ENCODE assay signal across 8 cellular contexts in the genomic region with DNA sequence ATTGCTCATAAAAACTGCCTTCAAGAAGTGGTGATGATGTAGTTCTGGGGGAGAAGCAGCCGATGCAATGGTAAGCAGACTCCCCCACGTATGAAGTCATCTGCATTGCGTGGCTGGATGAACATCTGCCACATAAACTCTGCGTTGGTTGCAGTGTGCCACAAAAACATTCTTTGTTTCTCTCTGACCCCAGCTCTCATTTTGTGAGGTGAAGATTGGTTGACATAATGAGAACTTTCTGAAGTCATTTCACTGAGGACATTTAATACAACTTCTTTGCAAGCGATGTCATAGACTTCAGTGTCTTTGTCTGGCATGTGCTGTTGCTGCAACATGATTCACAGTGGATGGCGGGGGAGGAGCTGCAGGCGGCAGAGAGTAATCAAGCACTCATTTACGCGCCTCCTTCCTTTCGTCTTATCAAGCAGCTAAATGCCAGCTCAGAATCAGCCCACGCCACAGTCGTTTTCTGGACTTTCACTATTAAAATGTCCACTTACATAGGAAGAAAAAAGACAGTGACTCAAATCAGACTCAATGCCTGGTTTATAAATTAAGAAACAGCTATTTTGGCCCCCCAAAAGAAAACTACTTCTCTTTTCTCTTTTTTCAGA.
DNase-seq lines count a peak whose midpoint lies in the region; ATAC-seq and TF ChIP-seq lines count a peak whose summit lies in the region.

No MANE protein-coding gene starts in this region.

- TF ChIP-seq CTCF in GM13976 (IDR thresholded peaks at IDR 0.05; ENCODE audit: borderline replicate concordance, control extremely low read depth, extremely low read depth, insufficient read depth, missing control alignments) (no peak), glutamatergic neuron (IDR thresholded peaks at IDR 0.05; ENCODE audit: partially characterized antibody, unreplicated experiment) (no peak), gastrocnemius medialis (IDR thresholded peaks at IDR 0.05 in 4 of 5, conservative IDR thresholded peaks at IDR 0.05 in 1 of 5) (no peak)

- peaks cover 4% of the 10 kb centered on the region for H3K9me3 Mint-ChIP-seq in glutamatergic neuron (ENCODE audit: unreplicated experiment)

- H3K27me3 Mint-ChIP-seq in glutamatergic neuron (ENCODE audit: unreplicated experiment) = peaks cover 5% of the 10 kb centered on the region

- DNase-seq in GM13976 (ENCODE audit: low spot score) (peak; percentile 40), HEK293T (ENCODE audit: extremely low spot score) (peak; percentile 42), RKO (ENCODE audit: low spot score) (peak; percentile 93), glutamatergic neuron (peak; percentile 37), KBM-7 (no peak), gastrocnemius medialis (no peak)
- DNase-seq in stimulated activated CD8-positive, alpha-beta memory T cell treated with anti-CD3 and anti-CD28 coated beads, Interleukin-4, amount 100 ng/mL, for 48 hours = peak; percentile 48

- H3K4me1 Mint-ChIP-seq in glutamatergic neuron (ENCODE audit: low read depth, unreplicated experiment) = peaks cover 5% of the 10 kb centered on the region

- in situ Hi-C loops in GM13976 (cut with MboI; ENCODE audit: low sequenced_read_pairs, unreplicated experiment) (no loop called here), KBM-7 (cut with MboI; ENCODE audit: low pct_unique_long_range_greater_than_20kb, low sequenced_read_pairs) (no loop called here), gastrocnemius medialis (cut with MboI; ENCODE audit: low sequenced_read_pairs in 4 of 4) (no loop called here)

- POLR2A ChIA-PET in HEK293T (lab: Yijun Ruan, JAX) = interaction anchor here (1.3 kb wide), 1 partner anchor 10 kb away, joined by 3 read pairs; no protein-coding TSS in a partner anchor

- no peak overlapping the region for H3K4me3 Mint-ChIP-seq in glutamatergic neuron (ENCODE audit: unreplicated experiment)

- peak overlapping the region; percentile 29 for H3K27ac Mint-ChIP-seq in glutamatergic neuron (ENCODE audit: unreplicated experiment)

- H3K36me3 ChIP-seq in gastrocnemius medialis = no peaks in the 10 kb centered on the region

- ATAC-seq in gastrocnemius medialis (no peak), GM21447 (IDR thresholded peaks at IDR 0.05; ENCODE audit: unreplicated experiment) (no peak)

- intact Hi-C loops in gastrocnemius medialis (cut with DNase I; ENCODE audit: low total_unique reads) = no loop called here

- H3K9me3 ChIP-seq in gastrocnemius medialis = peaks cover 0 to 6% (median 0%) of the 10 kb centered on the region in 3 donors

- H3K4me1 ChIP-seq in gastrocnemius medialis = peaks cover 0 to 6% of the 10 kb centered on the region in 2 donors

- H3K27me3 ChIP-seq in gastrocnemius medialis = no peaks in the 10 kb centered on the region

- no peak overlapping the region for H3K27ac ChIP-seq in gastrocnemius medialis

- peaks cover 7% of the 10 kb centered on the region for H3K36me3 Mint-ChIP-seq in glutamatergic neuron (ENCODE audit: unreplicated experiment)

- CTCF ChIA-PET in HEK293T (lab: Yijun Ruan, JAX) = no interaction called here

- peak overlapping the region in 1 of 4 donors; percentile 5 for H3K4me3 ChIP-seq in gastrocnemius medialis

- no peak for TF ChIP-seq POLR2A in gastrocnemius medialis (IDR thresholded peaks at IDR 0.05)

TF ChIP-seq in HEK293T, 16 proteins besides CTCF, POLR2A, EP300 and RAD21:
- TF ChIP-seq FOXM1 (IDR thresholded peaks at IDR 0.05; ENCODE audit: borderline replicate concordance) = no peak
- TF ChIP-seq CTBP1 (IDR thresholded peaks at IDR 0.05; ENCODE audit: borderline replicate concordance) = no peak
- peak; percentile 32; the same call in 1 of the 2 replicates for TF ChIP-seq L3MBTL2 (conservative IDR thresholded peaks at IDR 0.05)
- TF ChIP-seq NFRKB (IDR thresholded peaks at IDR 0.05) = no peak
- TF ChIP-seq, protein P1, sequence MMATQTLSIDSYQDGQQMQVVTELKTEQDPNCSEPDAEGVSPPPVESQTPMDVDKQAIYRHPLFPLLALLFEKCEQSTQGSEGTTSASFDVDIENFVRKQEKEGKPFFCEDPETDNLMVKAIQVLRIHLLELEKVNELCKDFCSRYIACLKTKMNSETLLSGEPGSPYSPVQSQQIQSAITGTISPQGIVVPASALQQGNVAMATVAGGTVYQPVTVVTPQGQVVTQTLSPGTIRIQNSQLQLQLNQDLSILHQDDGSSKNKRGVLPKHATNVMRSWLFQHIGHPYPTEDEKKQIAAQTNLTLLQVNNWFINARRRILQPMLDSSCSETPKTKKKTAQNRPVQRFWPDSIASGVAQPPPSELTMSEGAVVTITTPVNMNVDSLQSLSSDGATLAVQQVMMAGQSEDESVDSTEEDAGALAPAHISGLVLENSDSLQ (IDR thresholded peaks at IDR 0.05) = no peak
- no peak for TF ChIP-seq SUZ12 (IDR thresholded peaks at IDR 0.05)
- TF ChIP-seq LEF1 (IDR thresholded peaks at IDR 0.05; ENCODE audit: borderline replicate concordance) = no peak
TF ChIP-seq in HEK293T: peak in this region for 1.

Comparison
In these comparisons a context has a peak if more than half of its experiments do, and no peak if none do; other contexts are left out.
1. DNase-seq: peak in GM13976 (single experiment), HEK293T (single experiment), RKO (single experiment), glutamatergic neuron (single experiment) and stimulated activated CD8-positive, alpha-beta memory T cell treated with anti-CD3 and anti-CD28 coated beads, Interleukin-4, amount 100 ng/mL, for 48 hours (single experiment); none in KBM-7 (single experiment) and gastrocnemius medialis (0 of 2).